Comparison of ENCODE assay signal across 16 cellular contexts in genomic region chr2:136143603-136144451, GRCh38. TPM values are rescaled to one million over a fixed set of nuclear protein-coding genes. Genes with fewer than 3 reads are reported as not detected.
A peak's percentile ranks its signal among the peaks of the same experiment; 100 is the strongest.
DNase-seq lines count a peak whose midpoint lies in the region; ATAC-seq and TF ChIP-seq lines count a peak whose summit lies in the region.
"Had no signal": no experiment of that assay in that cellular context is flagged by ENCODE, and none has a peak within 500 bp of the region (broad histone marks: within the 10 kb centered on the region; RNA-seq: fewer than 3 reads in every experiment).

No MANE protein-coding gene starts in this region.

- intact Hi-C loops in naive thymus-derived CD4-positive, alpha-beta T cell (cut with micrococcal nuclease): no loop called here

- peaks cover 0 to 6% (median 0%) of the 10 kb centered on the region in 5 donors for H3K36me3 Mint-ChIP-seq in naive thymus-derived CD4-positive, alpha-beta T cell

- H2AFZ ChIP-seq in GM23248: no peak overlapping the region
- no peak overlapping the region for H2AFZ ChIP-seq in MM.1S (ENCODE audit: low read length)

- H3K4me1 ChIP-seq in BE2C (peaks cover 18% of the 10 kb centered on the region), GM23248 (ENCODE audit: insufficient read depth) (no peaks in the 10 kb centered on the region), MM.1S (ENCODE audit: low read length) (peaks cover 6% of the 10 kb centered on the region)
- peaks cover 16 to 35% of the 10 kb centered on the region in 2 donors for H3K4me1 ChIP-seq in naive thymus-derived CD4-positive, alpha-beta T cell (ENCODE audit: control insufficient read depth in 2 of 2, insufficient read depth in 2 of 2, low read length in 2 of 2)

- H3K4me3 Mint-ChIP-seq in naive thymus-derived CD4-positive, alpha-beta T cell: peak overlapping the region in 2 of 10 donors; percentile 32 to 36
- H3K4me3 Mint-ChIP-seq: CD8-positive, alpha-beta memory T cell had no signal

- no peaks in the 10 kb centered on the region for H3K9me2 ChIP-seq in GM23248 (ENCODE audit: insufficient read depth)
- no peaks in the 10 kb centered on the region for H3K9me2 ChIP-seq in MM.1S (replicated peaks; ENCODE audit: insufficient read depth, low read length)

- CTCF ChIA-PET in naive thymus-derived CD4-positive, alpha-beta T cell (lab: Charles Lee): interaction anchor here (1.2 kb wide), 1 partner anchor 25 kb away, joined by 3 read pairs; no protein-coding TSS in a partner anchor

- H3K36me3 ChIP-seq in BE2C: no peaks in the 10 kb centered on the region
- no peaks in the 10 kb centered on the region for H3K36me3 ChIP-seq in naive thymus-derived CD4-positive, alpha-beta T cell (ENCODE audit: control insufficient read depth in 2 of 3, insufficient read depth in 3 of 3, low read length in 3 of 3)
- no peaks in the 10 kb centered on the region for H3K36me3 ChIP-seq in GM23248 (ENCODE audit: low read depth)
- no peaks in the 10 kb centered on the region for H3K36me3 ChIP-seq in MM.1S (replicated peaks; ENCODE audit: insufficient read depth, low read length)
- H3K36me3 ChIP-seq: BLaER1 had no signal

- peaks cover 0 to 5% (median 0%) of the 10 kb centered on the region in 11 donors for H3K9me3 Mint-ChIP-seq in naive thymus-derived CD4-positive, alpha-beta T cell
- H3K9me3 Mint-ChIP-seq: CD8-positive, alpha-beta memory T cell had no signal

- in situ Hi-C loops in GM23248 (cut with MboI): no loop called here

- H4K20me1 ChIP-seq in GM23248 (ENCODE audit: insufficient read depth) (no peaks in the 10 kb centered on the region), MM.1S (ENCODE audit: insufficient read depth, low read length) (no peaks in the 10 kb centered on the region)
- H4K20me1 ChIP-seq: BLaER1 had no signal

- peak; percentile 8 for DNase-seq in BE2C
- DNase-seq in HL-60 (ENCODE audit: low read depth in 1 of 2, low spot score in 1 of 2): no peak
- DNase-seq in naive thymus-derived CD4-positive, alpha-beta T cell: no peak
- no peak for DNase-seq in GM23248
- DNase-seq in MM.1S: no peak
- DNase-seq: CD8-positive, alpha-beta memory T cell; DND-41; GOT3; NCI-H1048; NCI-H1694 treated with DMSO at 0.1 percent for 48 hours; NCI-H526 treated with DMSO at 0.1 percent for 48 hours; T-helper 1 cell had no signal

- H3K27ac Mint-ChIP-seq in naive thymus-derived CD4-positive, alpha-beta T cell: peak overlapping the region in 5 of 9 donors; percentile 3 to 84 (median 57)

- H3K27me3 ChIP-seq in BE2C: no peaks in the 10 kb centered on the region
- H3K27me3 ChIP-seq in HL-60 (ENCODE audit: insufficient read depth, poor library complexity, severe bottlenecking): no peaks in the 10 kb centered on the region
- H3K27me3 ChIP-seq in naive thymus-derived CD4-positive, alpha-beta T cell (ENCODE audit: control insufficient read depth in 2 of 2, insufficient read depth in 2 of 2, low read length in 2 of 2): no peaks in the 10 kb centered on the region
- H3K27me3 ChIP-seq in GM23248 (replicated peaks; ENCODE audit: insufficient read depth): peaks cover 9% of the 10 kb centered on the region; the same call in 1 of the 2 replicates
- peaks cover 11% of the 10 kb centered on the region for H3K27me3 ChIP-seq in MM.1S (replicated peaks; ENCODE audit: insufficient read depth, low read length)
- H3K27me3 ChIP-seq: BLaER1 had no signal

- H3K27me3 Mint-ChIP-seq in naive thymus-derived CD4-positive, alpha-beta T cell: peaks cover 0 to 74% (median 0%) of the 10 kb centered on the region in 5 donors

- H3K79me2 ChIP-seq in GM23248 (ENCODE audit: insufficient read depth): no peaks in the 10 kb centered on the region
- no peaks in the 10 kb centered on the region for H3K79me2 ChIP-seq in MM.1S (ENCODE audit: low read length)

- H3K4me1 Mint-ChIP-seq in naive thymus-derived CD4-positive, alpha-beta T cell: peaks cover 18 to 67% (median 48%) of the 10 kb centered on the region in 7 donors

- H3K4me3 ChIP-seq in BE2C (ENCODE audit: low read depth, low read length) (no peak overlapping the region), HL-60 (replicated peaks; ENCODE audit: insufficient read depth, low read length) (no peak overlapping the region), GM23248 (no peak overlapping the region), MM.1S (ENCODE audit: low read length) (no peak overlapping the region)
- no peak overlapping the region for H3K4me3 ChIP-seq in naive thymus-derived CD4-positive, alpha-beta T cell (ENCODE audit: low read length)
- H3K4me3 ChIP-seq: BLaER1, K562 had no signal

- no peak for ATAC-seq in SK-N-SH treated with all-trans-retinoic acid at 6 μM for 48 hours
- ATAC-seq in naive thymus-derived CD4-positive, alpha-beta T cell: peak; percentile 65
- no peak for ATAC-seq in GM19467 (IDR thresholded peaks at IDR 0.05; ENCODE audit: unreplicated experiment)
- ATAC-seq: K562 had no signal

- TF ChIP-seq CTCF in BE2C (IDR thresholded peaks at IDR 0.05; ENCODE audit: low read depth, low read length) (no peak), HL-60 (IDR thresholded peaks at IDR 0.05; ENCODE audit: insufficient read depth, low read length) (no peak), MM.1S (IDR thresholded peaks at IDR 0.05; ENCODE audit: low read length) (no peak)

- no peak overlapping the region for H3K9ac ChIP-seq in GM23248
- H3K9ac ChIP-seq in MM.1S (ENCODE audit: low read length): no peak overlapping the region
- H3K9ac ChIP-seq: BLaER1 had no signal

- H3K9me3 ChIP-seq in BE2C (no peaks in the 10 kb centered on the region), GM23248 (ENCODE audit: low read depth) (no peaks in the 10 kb centered on the region), MM.1S (replicated peaks; ENCODE audit: insufficient read depth, low read length) (no peaks in the 10 kb centered on the region)
- no peaks in the 10 kb centered on the region for H3K9me3 ChIP-seq in naive thymus-derived CD4-positive, alpha-beta T cell (ENCODE audit: control insufficient read depth in 2 of 3, low read length in 3 of 3)

- H3K27ac ChIP-seq in HL-60 (replicated peaks) (peak overlapping the region; percentile 34), GM23248 (no peak overlapping the region), MM.1S (ENCODE audit: low read length) (no peak overlapping the region)
- H3K27ac ChIP-seq in naive thymus-derived CD4-positive, alpha-beta T cell (ENCODE audit: low read depth, low read length): no peak overlapping the region
- H3K27ac ChIP-seq: BLaER1 had no signal

- no peak overlapping the region for H3K4me2 ChIP-seq in GM23248 (ENCODE audit: unreplicated experiment)
- no peak overlapping the region for H3K4me2 ChIP-seq in MM.1S (ENCODE audit: low read depth, low read length)
- H3K4me2 ChIP-seq: BLaER1 had no signal

- POLR2A ChIA-PET in naive thymus-derived CD4-positive, alpha-beta T cell (lab: Charles Lee): interaction anchor here (0.5 to 5.6 kb wide), 9 partner anchors 10 to 65 kb away, joined by 3 to 59 read pairs (median 5); no protein-coding TSS in a partner anchor

- WGBS in GM23248 (ENCODE audit: low coverage in 1 of 2, low lambda C conversion rate in 2 of 2, missing lambda C conversion rate in 2 of 2), 2 experiments: 11 to 18% methylated on average over 6 of the region's 6 CpGs

- H3F3A ChIP-seq in GM23248 (ENCODE audit: insufficient read depth): no peaks in the 10 kb centered on the region
- H3F3A ChIP-seq in MM.1S (ENCODE audit: insufficient read depth, low read length): peaks cover 8% of the 10 kb centered on the region

TF ChIP-seq in SK-N-SH treated with all-trans-retinoic acid at 6 μM for 48 hours, 23 proteins besides CTCF, POLR2A, EP300 and RAD21:
- TF ChIP-seq TCF4 (CRISPR knock-in tag; IDR thresholded peaks at IDR 0.05; ENCODE audit: borderline replicate concordance) (peak; percentile 46; the same call in 1 of the 2 replicates), OSR1 (CRISPR knock-in tag; IDR thresholded peaks at IDR 0.05) (no peak), ARNTL (CRISPR knock-in tag; IDR thresholded peaks at IDR 0.05; ENCODE audit: borderline replicate concordance, low read depth) (no peak)

RNA-seq across cellular contexts. Expression of gene CXCR4, which starts 25.9 kb away (rescaled TPM):
- 15.7 TPM for polyA plus RNA-seq in BE2C (2012; ENCODE audit: insufficient read depth, insufficient read length, low read depth)
- 1,000 to 10,000 TPM in 1 of 5 experiments, 100 to 1,000 TPM in 4; 239 to 1,323 (median 255) TPM for total RNA-seq in naive thymus-derived CD4-positive, alpha-beta T cell
- 100 to 1,000 TPM; 368 to 502 TPM for polyA plus RNA-seq in naive thymus-derived CD4-positive, alpha-beta T cell
- total RNA-seq in GM23248 (2014; rRNA removed; shearing (Covaris generic)): not detected in 2 replicates
- polyA plus RNA-seq in GM23248 (2016; fragmentation: Nextera tagmentation; extraction: Ambion mirVana): 0.15 and 0.16 TPM in 2 replicates

Comparison
In these comparisons a context has a peak if more than half of its experiments do, and no peak if none do; other contexts are left out.
1. RNA of gene CXCR4, which starts 25.9 kb away (total RNA-seq): 239 to 1,323 TPM in naive thymus-derived CD4-positive, alpha-beta T cell; not detected in GM23248; every median in the first group is over 100 times any median in the second.